ENCODE assay signal across 22 cellular contexts in genomic region chr17:78044280-78044835, GRCh38.
DNase-seq lines count a peak whose midpoint lies in the region; ATAC-seq, FAIRE-seq and TF ChIP-seq lines count a peak whose summit lies in the region.
"Had no signal": no experiment of that assay in that cellular context is flagged by ENCODE, and none has a peak within 500 bp of the region (broad histone marks: within the 10 kb centered on the region; RNA-seq: fewer than 3 reads in every experiment).

No MANE protein-coding gene starts in this region.

- H3K79me2 ChIP-seq in K562 (ENCODE audit: control insufficient read depth, insufficient read depth, low read length) = no peaks in the 10 kb centered on the region

- TF ChIP-seq EP300 in K562 (IDR thresholded peaks at IDR 0.05; ENCODE audit: low read length) = no peak
- no peak for TF ChIP-seq EP300 in transverse colon (IDR thresholded peaks at IDR 0.05; ENCODE audit: low read depth)

- no peak overlapping the region for H3K4me2 ChIP-seq in K562 (ENCODE audit: insufficient read depth, low read length)

- DNase-seq in A673 (ENCODE audit: low spot score) = peak; percentile 18
- peak; percentile 17 for DNase-seq in HCEC 1CT
- no peak for DNase-seq in K562 (ENCODE audit: extremely low read depth in 1 of 4, low spot score in 3 of 4)
- peak; percentile 33 for DNase-seq in globus pallidus (ENCODE audit: low spot score)
- DNase-seq in nephron progenitor cell = no peak
- no peak for DNase-seq in KBM-7
- no peak for DNase-seq in transverse colon
- DNase-seq: activated CD8-positive, alpha-beta memory T cell treated with anti-CD3 and anti-CD28 coated beads, Interleukin-2, amount 50 U/mL, for 4 hours; CD8-positive, alpha-beta T cell; kidney glomerular epithelial cell; mesendoderm; NCI-H1436; posterior cingulate gyrus; SJCRH30; stimulated activated CD4-positive, alpha-beta T cell treated with anti-CD3 and anti-CD28 coated beads, Interleukin-1b, Interleukin-23, amount 100 ng/mL, for 48 hours; stimulated activated naive B cell treated with anti-CD40 and anti-IgM and Interleukin-4, amounts not matched to agents 10 μg/mL and 1 μg/mL and 100 μg/mL, for 72 hours had no signal

- no peak overlapping the region for H3K27ac ChIP-seq in A673 (ENCODE audit: low read depth, low read length, poor library complexity, severe bottlenecking)
- no peak overlapping the region for H3K27ac ChIP-seq in K562 (ENCODE audit: extremely low read depth, low read depth, low read length)
- no peak overlapping the region for H3K27ac ChIP-seq in transverse colon
- H3K27ac ChIP-seq: SJCRH30 had no signal

- H3K9me3 ChIP-seq in A673 (ENCODE audit: low read depth, low read length, poor library complexity, severe bottlenecking) (no peaks in the 10 kb centered on the region), K562 (replicated peaks; ENCODE audit: control insufficient read depth, insufficient read depth, low read depth, low read length) (no peaks in the 10 kb centered on the region), transverse colon (no peaks in the 10 kb centered on the region)
- H3K9me3 ChIP-seq: breast epithelium, SJCRH30 had no signal

- POLR2A ChIA-PET in A673 (lab: Charles Lee; ENCODE audit: low non-redundant PET) = no interaction called here
- POLR2A ChIA-PET in K562 (lab: Yijun Ruan, JAX) = interaction anchor here (0.7 to 1.4 kb wide), 2 partner anchors 13 to 75 kb away, joined by 3 read pairs; no protein-coding TSS in a partner anchor

- H2AFZ ChIP-seq in K562 (ENCODE audit: low read depth, low read length) = no peak overlapping the region

- no peaks in the 10 kb centered on the region for H3K9me1 ChIP-seq in K562 (ENCODE audit: control insufficient read depth, insufficient read depth, low read length)

- H3K9ac ChIP-seq in K562 (ENCODE audit: insufficient read depth in 1 of 2, low read depth in 2 of 2, low read length in 2 of 2) = no peak overlapping the region

- H3K27me3 ChIP-seq in A673 (replicated peaks; ENCODE audit: insufficient read depth, low read depth, low read length, poor library complexity) (no peaks in the 10 kb centered on the region), K562 (ENCODE audit: control insufficient read depth in 2 of 2, insufficient read depth in 2 of 2, low read length in 2 of 2) (no peaks in the 10 kb centered on the region), transverse colon (no peaks in the 10 kb centered on the region)
- H3K27me3 ChIP-seq: breast epithelium, SJCRH30 had no signal

- CTCF ChIA-PET in A673 (lab: Charles Lee) = no interaction called here
- CTCF ChIA-PET in K562 (lab: Yijun Ruan, JAX; ENCODE audit: low intra/inter-chr PET ratio) = no interaction called here

- peaks cover 7% of the 10 kb centered on the region for H3K36me3 ChIP-seq in A673 (ENCODE audit: insufficient read depth, low read length, poor library complexity, severe bottlenecking)
- peaks cover 6% of the 10 kb centered on the region for H3K36me3 ChIP-seq in K562 (ENCODE audit: control insufficient read depth, insufficient read depth, low read length)
- H3K36me3 ChIP-seq in transverse colon = peaks cover 0 to 6% (median 3%) of the 10 kb centered on the region in 4 donors

- 66% methylated on average over 3 of the region's 3 CpGs for WGBS in K562 (ENCODE audit: insufficient coverage, low coverage, missing lambda C conversion rate)
- 91% methylated on average over 3 of the region's 3 CpGs; no CpG with 5 or more reads in 1 of the 2 donors for WGBS in transverse colon (ENCODE audit: low coverage in 1 of 2), 2 donors

- H3K36me3 Mint-ChIP-seq in nephron progenitor cell (ENCODE audit: low read depth) = peaks cover 57% of the 10 kb centered on the region

- TF ChIP-seq POLR2A in K562 (conservative IDR thresholded peaks at IDR 0.05) = no peak
- no peak for TF ChIP-seq POLR2A in transverse colon (IDR thresholded peaks at IDR 0.05)

- TF ChIP-seq RAD21 in K562 (CRISPR knock-in tag; conservative IDR thresholded peaks at IDR 0.05 in 1 of 2, IDR thresholded peaks at IDR 0.05 in 1 of 2) = no peak

- H3K27ac Mint-ChIP-seq in nephron progenitor cell = no peak overlapping the region
- H3K27ac Mint-ChIP-seq: dendritic cell treated with granulocyte-macrophage colony-stimulating factor and Interleukin-4, amounts not matched to agents 40 ng/mL and 50 ng/mL, for 4 days; stimulated activated naive B cell treated with anti-CD40 and anti-IgM and Interleukin-4, amounts not matched to agents 10 μg/mL and 1 μg/mL and 100 μg/mL, for 72 hours; T-helper 1 cell treated with Interleukin-12 subunit alpha and Interleukin-12 subunit beta and Interleukin-4 antibody, amounts not matched to agents 30 μg/mL and 1 μg/mL, for 36 hours had no signal

- H3K4me3 ChIP-seq in A673 (ENCODE audit: low read depth, low read length, poor library complexity, severe bottlenecking) (no peak overlapping the region), K562 (no peak overlapping the region), transverse colon (no peak overlapping the region)
- H3K4me3 ChIP-seq: breast epithelium, SJCRH30 had no signal

- in situ Hi-C loops in K562 (cut with MboI) = no loop called here
- in situ Hi-C loops in KBM-7 (cut with MboI; ENCODE audit: low pct_unique_long_range_greater_than_20kb, low sequenced_read_pairs) = no loop called here
- in situ Hi-C loops in transverse colon (cut with MboI; ENCODE audit: low pct_ligation_motif_present in 1 of 4, low pct_unique_long_range_greater_than_20kb in 1 of 4, low sequenced_read_pairs in 3 of 4) = no loop called here

- no peaks in the 10 kb centered on the region for H3K27me3 Mint-ChIP-seq in nephron progenitor cell (ENCODE audit: low read depth, poor library complexity)
- H3K27me3 Mint-ChIP-seq: stimulated activated naive B cell treated with anti-CD40 and anti-IgM and Interleukin-4, amounts not matched to agents 10 μg/mL and 1 μg/mL and 100 μg/mL, for 72 hours had no signal

- no peaks in the 10 kb centered on the region for H4K20me1 ChIP-seq in K562 (replicated peaks; ENCODE audit: control insufficient read depth, insufficient read depth, low read length)

- ATAC-seq in K562 = no peak
- no peak for ATAC-seq in HG03135 (IDR thresholded peaks at IDR 0.05; ENCODE audit: unreplicated experiment)
- ATAC-seq: CD8-positive, alpha-beta T cell; stimulated activated naive B cell treated with anti-CD40 and anti-IgM and Interleukin-4, amounts not matched to agents 10 μg/mL and 1 μg/mL and 100 μg/mL, for 72 hours had no signal

- no peaks in the 10 kb centered on the region for H3K4me1 Mint-ChIP-seq in nephron progenitor cell

- H3K4me1 ChIP-seq in A673 (ENCODE audit: insufficient read depth, low read length, poor library complexity, severe bottlenecking) (peaks cover 32% of the 10 kb centered on the region), K562 (replicated peaks in 1 of 2; ENCODE audit: control insufficient read depth in 2 of 2, insufficient read depth in 2 of 2, low read length in 2 of 2) (peaks cover 18 to 21% of the 10 kb centered on the region in 2 experiments; a peak in 4 of 5 replicates), transverse colon (peaks cover 0 to 21% (median 9%) of the 10 kb centered on the region in 4 donors)

- TF ChIP-seq CTCF in A673 (conservative IDR thresholded peaks at IDR 0.05; ENCODE audit: low read depth, low read length) (no peak), K562 (IDR thresholded peaks at IDR 0.05 in 2 of 3, conservative IDR thresholded peaks at IDR 0.05 in 1 of 3; ENCODE audit: insufficient read depth in 2 of 3, low read depth in 1 of 3, low read length in 3 of 3) (no peak), nephron progenitor cell (IDR thresholded peaks at IDR 0.05) (no peak), transverse colon (IDR thresholded peaks at IDR 0.05) (no peak)

- BruUV-seq in A673 (replicated peaks; lab: Mats Ljungman, UMichigan) = no TSS peak
- BruUV-seq in K562 (replicated peaks; lab: Mats Ljungman, UMichigan) = no TSS peak

- H3K9me3 Mint-ChIP-seq in nephron progenitor cell = peaks cover 19% of the 10 kb centered on the region
- H3K9me3 Mint-ChIP-seq: CD8-positive, alpha-beta T cell; dendritic cell treated with granulocyte-macrophage colony-stimulating factor and Interleukin-4, amounts not matched to agents 40 ng/mL and 50 ng/mL, for 4 days; stimulated activated naive B cell treated with anti-CD40 and anti-IgM and Interleukin-4, amounts not matched to agents 10 μg/mL and 1 μg/mL and 100 μg/mL, for 72 hours; T-helper 1 cell treated with Interleukin-12 subunit alpha and Interleukin-12 subunit beta and Interleukin-4 antibody, amounts not matched to agents 30 μg/mL and 1 μg/mL, for 36 hours had no signal

- FAIRE-seq in K562 (lab: Jason Lieb, UNC) = no peak
- FAIRE-seq: GM12892, H54 had no signal

- intact Hi-C loops in A673 (cut with micrococcal nuclease; ENCODE audit: unreplicated experiment) = no loop called here
- intact Hi-C loops in K562 (cut with micrococcal nuclease) = no loop called here
- intact Hi-C loops in transverse colon (cut with DNase I; ENCODE audit: low total_unique reads) = no loop called here

- H3K4me3 Mint-ChIP-seq in nephron progenitor cell = no peak overlapping the region
- H3K4me3 Mint-ChIP-seq: CD8-positive, alpha-beta T cell; dendritic cell treated with granulocyte-macrophage colony-stimulating factor and Interleukin-4, amounts not matched to agents 40 ng/mL and 50 ng/mL, for 4 days; stimulated activated naive B cell treated with anti-CD40 and anti-IgM and Interleukin-4, amounts not matched to agents 10 μg/mL and 1 μg/mL and 100 μg/mL, for 72 hours; T-helper 1 cell treated with Interleukin-12 subunit alpha and Interleukin-12 subunit beta and Interleukin-4 antibody, amounts not matched to agents 30 μg/mL and 1 μg/mL, for 36 hours had no signal

TF ChIP-seq in K562, 482 proteins besides CTCF, POLR2A, EP300 and RAD21 (continues in another document):
- TF ChIP-seq ZNF140 (CRISPR knock-in tag; IDR thresholded peaks at IDR 0.05) = no peak
- TF ChIP-seq BCLAF1 (IDR thresholded peaks at IDR 0.05; ENCODE audit: borderline replicate concordance in 1 of 2, control insufficient read depth in 1 of 2, low read depth in 2 of 2, low read length in 1 of 2) = no peak

Comparison
In these comparisons a context has a peak if more than half of its experiments do, and no peak if none do; other contexts are left out.
1. DNase-seq: peak in A673 (single experiment), HCEC 1CT (single experiment) and globus pallidus (single experiment); none in K562 (0 of 4), nephron progenitor cell (single experiment), KBM-7 (single experiment) and transverse colon (single experiment).